In the genomic region with DNA sequence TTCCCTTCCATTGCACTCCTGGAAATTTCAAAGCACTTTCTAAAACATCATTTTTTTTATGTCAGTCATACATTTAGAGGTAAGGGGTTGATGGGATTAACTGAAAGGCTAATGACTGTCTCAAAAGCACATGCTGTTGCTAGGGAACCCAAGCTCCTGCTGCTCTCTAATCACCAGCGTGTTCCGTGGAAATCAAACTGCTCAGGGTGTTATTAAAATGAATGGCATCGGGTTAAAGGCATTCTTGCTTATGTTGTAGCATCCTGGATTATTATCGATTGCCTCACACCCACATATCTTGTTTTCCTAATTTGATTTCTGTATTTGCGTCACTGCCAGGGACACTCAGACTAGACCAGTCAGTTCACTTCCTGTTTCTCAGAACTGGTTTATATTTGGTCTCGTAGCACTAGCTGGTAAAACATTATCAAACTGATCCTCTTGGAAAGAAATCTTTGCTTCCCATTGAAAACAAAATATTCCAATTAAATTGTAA, we compare ENCODE assay signal across 8 cellular contexts.
DNase-seq lines count a peak whose midpoint lies in the region; ATAC-seq, FAIRE-seq and TF ChIP-seq lines count a peak whose summit lies in the region.

No MANE protein-coding gene starts in this region.

- DNase-seq in activated T-cell treated with anti-CD3 and anti-CD28 coated beads, Interleukin-2, amount 50 U/mL, for 72 hours = peak in 1 of 2 donors; percentile 32
- DNase-seq in activated T-cell treated with anti-CD3 and anti-CD28 coated beads for 4 hours (no peak), NCI-H460 (ENCODE audit: extremely low read depth, low read depth) (peak; percentile 87), astrocyte (ENCODE audit: low read depth) (peak; percentile 63), small intestine (peak; percentile 73)
- DNase-seq in activated CD4-positive, alpha-beta T cell treated with anti-CD3 and anti-CD28 coated beads for 4 hours = no peak

- no peak for FAIRE-seq in astrocyte (lab: Jason Lieb, UNC)
- no peak for FAIRE-seq in small intestine (lab: Jason Lieb, UNC)

- H3K36me3 ChIP-seq in astrocyte (ENCODE audit: insufficient read depth, low read length) (no peaks in the 10 kb centered on the region), iPS-20b (ENCODE audit: insufficient read depth, low read depth, low read length) (no peaks in the 10 kb centered on the region), small intestine (ENCODE audit: control insufficient read depth in 2 of 2, insufficient read depth in 2 of 2, low read length in 2 of 2) (no peaks in the 10 kb centered on the region)

- TF ChIP-seq CTCF in astrocyte (IDR thresholded peaks at IDR 0.05; ENCODE audit: insufficient read depth, low read depth, low read length) = no peak

- peak overlapping the region; percentile 59 for H3K4me3 ChIP-seq in astrocyte (ENCODE audit: insufficient read depth, low read depth, low read length)
- peak overlapping the region; percentile 87 for H3K4me3 ChIP-seq in iPS-20b (ENCODE audit: low read length)
- no peak overlapping the region for H3K4me3 ChIP-seq in small intestine (ENCODE audit: low read depth in 1 of 2, low read length in 2 of 2)

- H3K4me1 ChIP-seq in astrocyte (ENCODE audit: insufficient read depth, low read length) (peaks cover 29% of the 10 kb centered on the region), iPS-20b (ENCODE audit: insufficient read depth, low read length) (peaks cover 23% of the 10 kb centered on the region), small intestine (ENCODE audit: control insufficient read depth in 2 of 2, insufficient read depth in 1 of 2, low read depth in 1 of 2, low read length in 1 of 2) (peaks cover 0 to 2% of the 10 kb centered on the region in 2 donors)

- peaks cover 20 to 21% of the 10 kb centered on the region in 2 donors for H3K36me3 Mint-ChIP-seq in activated T-cell treated with anti-CD3 and anti-CD28 coated beads, Interleukin-2, amount 50 U/mL, for 72 hours (ENCODE audit: insufficient read depth in 2 of 2)
- peaks cover 4% of the 10 kb centered on the region for H3K36me3 Mint-ChIP-seq in astrocyte (ENCODE audit: low read depth, unreplicated experiment)

- H3K9ac ChIP-seq in astrocyte (ENCODE audit: low read length) (peak overlapping the region; percentile 83), iPS-20b (ENCODE audit: low read depth, low read length) (peak overlapping the region; percentile 90; the same call in 1 of the 2 replicates)

- ATAC-seq in activated T-cell treated with anti-CD3 and anti-CD28 coated beads, Interleukin-2, amount 50 U/mL, for 72 hours (replicated peaks in 1 of 2) = peak in 1 of 2 donors; percentile 8
- no peak for ATAC-seq in HG03196 (IDR thresholded peaks at IDR 0.05; ENCODE audit: unreplicated experiment)

- no peaks in the 10 kb centered on the region for H4K20me1 ChIP-seq in astrocyte (ENCODE audit: insufficient read depth, low read length)

- H3K4me3 Mint-ChIP-seq in activated T-cell treated with anti-CD3 and anti-CD28 coated beads, Interleukin-2, amount 50 U/mL, for 72 hours = peak overlapping the region; percentile 97 to 99
- peak overlapping the region; percentile 97 for H3K4me3 Mint-ChIP-seq in astrocyte (ENCODE audit: unreplicated experiment)

- H3K9me3 Mint-ChIP-seq in activated T-cell treated with anti-CD3 and anti-CD28 coated beads, Interleukin-2, amount 50 U/mL, for 72 hours = peaks cover 0 to 2% of the 10 kb centered on the region in 2 donors
- peaks cover 4% of the 10 kb centered on the region for H3K9me3 Mint-ChIP-seq in astrocyte (ENCODE audit: unreplicated experiment)

- peak overlapping the region; percentile 81 for H3K27ac Mint-ChIP-seq in activated T-cell treated with anti-CD3 and anti-CD28 coated beads, Interleukin-2, amount 50 U/mL, for 72 hours
- peak overlapping the region; percentile 91 for H3K27ac Mint-ChIP-seq in astrocyte (ENCODE audit: unreplicated experiment)

- peaks cover 48% of the 10 kb centered on the region for H3K4me1 Mint-ChIP-seq in activated T-cell treated with anti-CD3 and anti-CD28 coated beads, Interleukin-2, amount 50 U/mL, for 72 hours (ENCODE audit: low read depth)
- peaks cover 25% of the 10 kb centered on the region for H3K4me1 Mint-ChIP-seq in astrocyte (ENCODE audit: low read depth, unreplicated experiment)

- H3K27me3 ChIP-seq in astrocyte (ENCODE audit: insufficient read depth, low read length) (no peaks in the 10 kb centered on the region), iPS-20b (ENCODE audit: insufficient read depth, low read length) (peaks cover 35% of the 10 kb centered on the region), small intestine (ENCODE audit: control insufficient read depth in 2 of 2, insufficient read depth in 2 of 2, low read length in 2 of 2) (no peaks in the 10 kb centered on the region)

- H3K9me3 ChIP-seq in astrocyte (ENCODE audit: insufficient read depth, low read depth, low read length) (no peaks in the 10 kb centered on the region), iPS-20b (ENCODE audit: insufficient read depth, low read depth, low read length) (no peaks in the 10 kb centered on the region), small intestine (ENCODE audit: control insufficient read depth, low read depth) (no peaks in the 10 kb centered on the region)

- peak overlapping the region; percentile 93 for H3K4me2 ChIP-seq in astrocyte (ENCODE audit: low read length)

- no peaks in the 10 kb centered on the region for H3K79me2 ChIP-seq in astrocyte (ENCODE audit: insufficient read depth, low read length)

- peaks cover 11% of the 10 kb centered on the region for H3K27me3 Mint-ChIP-seq in activated T-cell treated with anti-CD3 and anti-CD28 coated beads, Interleukin-2, amount 50 U/mL, for 72 hours (ENCODE audit: low read depth)
- no peaks in the 10 kb centered on the region for H3K27me3 Mint-ChIP-seq in astrocyte (ENCODE audit: low read depth, unreplicated experiment)

- H3K27ac ChIP-seq in astrocyte (ENCODE audit: low read depth, low read length) (peak overlapping the region; percentile 67), iPS-20b (ENCODE audit: low read length) (peak overlapping the region; percentile 60), small intestine (ENCODE audit: low read depth in 1 of 2, low read length in 1 of 2) (peak overlapping the region in 1 of 2 donors; percentile 76)

- peak overlapping the region; percentile 79 for H2AFZ ChIP-seq in astrocyte (ENCODE audit: low read depth, low read length)

- 1 to 7% (median 2%) methylated on average over 6 of the region's 6 CpGs for WGBS in small intestine, 3 donors

Comparison
In these comparisons a context has a peak if more than half of its experiments do, and no peak if none do; other contexts are left out.
1. DNase-seq: peak in NCI-H460 (single experiment), astrocyte (single experiment) and small intestine (single experiment); none in activated T-cell treated with anti-CD3 and anti-CD28 coated beads for 4 hours (single experiment) and activated CD4-positive, alpha-beta T cell treated with anti-CD3 and anti-CD28 coated beads for 4 hours (0 of 2).
2. H3K4me3 ChIP-seq: peak in astrocyte (single experiment) and iPS-20b (single experiment); none in small intestine (0 of 2).